In the genomic region with DNA sequence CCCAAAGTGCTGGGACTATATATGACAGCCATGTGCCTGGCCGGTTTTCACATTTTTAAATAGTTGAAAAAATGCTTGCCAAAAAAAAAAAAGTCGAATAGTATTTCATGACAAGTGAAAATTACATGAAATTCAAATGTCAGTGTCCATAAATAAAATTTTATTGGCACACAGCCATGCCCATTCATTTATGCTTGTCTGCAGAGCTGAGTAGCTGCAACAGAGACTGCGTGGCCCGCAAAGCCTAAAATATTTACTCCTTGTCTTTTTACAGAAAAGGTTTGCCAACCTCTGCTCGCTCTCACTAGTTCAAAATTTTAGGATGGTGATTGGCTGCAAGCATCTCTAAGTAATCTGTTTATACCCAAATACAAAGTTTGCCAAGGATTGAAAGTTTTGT, we compare ENCODE assay signal across 27 cellular contexts. TPM values are rescaled to one million over a fixed set of nuclear protein-coding genes. Genes with fewer than 3 reads are reported as not detected.
"Had no signal": no experiment of that assay in that cellular context is flagged by ENCODE, and none has a peak within 500 bp of the region (broad histone marks: within the 10 kb centered on the region; RNA-seq: fewer than 3 reads in every experiment).

No MANE protein-coding gene starts in this region.

- H3K4me3 ChIP-seq: ovary, sigmoid colon, upper lobe of left lung, vagina had no signal

- H3K9me3 ChIP-seq: neutrophil, ovary, sigmoid colon, upper lobe of left lung, vagina had no signal

- H3K27ac Mint-ChIP-seq: activated CD4-positive, alpha-beta memory T cell treated with anti-CD3 and anti-CD28 coated beads for 36 hours; activated CD4-positive, alpha-beta T cell treated with anti-CD3 and anti-CD28 coated beads, Interleukin-2, amount 10 ng/mL, durations not matched to agents 24 days and 14 days; activated naive CD4-positive, alpha-beta T cell treated with anti-CD3 and anti-CD28 coated beads, Interleukin-2, amount 10 ng/mL, durations not matched to agents 7 days and 5 days; activated naive CD8-positive, alpha-beta T cell treated with anti-CD3 and anti-CD28 coated beads, Interleukin-2, amount 10 ng/mL, durations not matched to agents 7 days and 5 days; activated T-helper 1 cell treated with anti-CD3 and anti-CD28 coated beads, Interleukin-12 subunit alpha, Interleukin-12 subunit beta, Interleukin-2, Interleukin-4 antibody, amounts not matched to agents 30 ng/mL and 10 ng/mL and 1 ng/mL, durations not matched to agents 14 hours and 24 hours and 36 hours; mesothelial cell of epicardium; naive B cell; nephron progenitor cell; progenitor cell of endocrine pancreas; stimulated activated effector memory CD8-positive, alpha-beta T cell treated with anti-CD3 and anti-CD28 coated beads, Interleukin-12 subunit alpha, Interleukin-12 subunit beta, amount 100 ng/mL, for 72 hours; stimulated activated naive CD8-positive, alpha-beta T cell treated with anti-CD3 and anti-CD28 coated beads, Interleukin-15, Interleukin-2, amounts not matched to agents 100 ng/mL and 50 ng/mL, for 24 hours had no signal

- H3K27ac ChIP-seq: brain microvascular endothelial cell, neutrophil, ovary, sigmoid colon, vagina had no signal

- H3K36me3 ChIP-seq: brain microvascular endothelial cell, ovary, sigmoid colon, upper lobe of left lung, vagina, WERI-Rb-1 had no signal

- H3K27me3 Mint-ChIP-seq: activated CD4-positive, alpha-beta memory T cell treated with anti-CD3 and anti-CD28 coated beads for 36 hours; activated CD4-positive, alpha-beta T cell treated with anti-CD3 and anti-CD28 coated beads, Interleukin-2, amount 10 ng/mL, durations not matched to agents 24 days and 14 days; activated naive CD8-positive, alpha-beta T cell treated with anti-CD3 and anti-CD28 coated beads, Interleukin-2, amount 10 ng/mL, durations not matched to agents 7 days and 5 days; stimulated activated naive CD8-positive, alpha-beta T cell treated with anti-CD3 and anti-CD28 coated beads, Interleukin-15, Interleukin-2, amounts not matched to agents 100 ng/mL and 50 ng/mL, for 24 hours had no signal

- H3K36me3 Mint-ChIP-seq: activated CD4-positive, alpha-beta memory T cell treated with anti-CD3 and anti-CD28 coated beads for 36 hours; activated naive CD4-positive, alpha-beta T cell treated with anti-CD3 and anti-CD28 coated beads, Interleukin-2, amount 10 ng/mL, durations not matched to agents 7 days and 5 days; mesothelial cell of epicardium; naive B cell had no signal

- ATAC-seq: esophagus mucosa; stimulated activated effector memory CD8-positive, alpha-beta T cell treated with anti-CD3 and anti-CD28 coated beads, Interleukin-12 subunit alpha, Interleukin-12 subunit beta, amount 100 ng/mL, for 72 hours had no signal

- H3K4me1 Mint-ChIP-seq: activated CD4-positive, alpha-beta T cell treated with anti-CD3 and anti-CD28 coated beads, Interleukin-2, amount 10 ng/mL, durations not matched to agents 24 days and 14 days; activated naive CD4-positive, alpha-beta T cell treated with anti-CD3 and anti-CD28 coated beads, Interleukin-2, amount 10 ng/mL, durations not matched to agents 7 days and 5 days had no signal

- H3K4me1 ChIP-seq: vagina had no signal

- H3K27me3 ChIP-seq: neutrophil, ovary, sigmoid colon, upper lobe of left lung, vagina had no signal

- H3K9me3 Mint-ChIP-seq: activated CD4-positive, alpha-beta memory T cell treated with anti-CD3 and anti-CD28 coated beads for 36 hours; activated CD4-positive, alpha-beta T cell treated with anti-CD3 and anti-CD28 coated beads, Interleukin-2, amount 10 ng/mL, durations not matched to agents 24 days and 14 days; activated naive CD4-positive, alpha-beta T cell treated with anti-CD3 and anti-CD28 coated beads, Interleukin-2, amount 10 ng/mL, durations not matched to agents 7 days and 5 days; activated naive CD8-positive, alpha-beta T cell treated with anti-CD3 and anti-CD28 coated beads, Interleukin-2, amount 10 ng/mL, durations not matched to agents 7 days and 5 days; activated T-helper 1 cell treated with anti-CD3 and anti-CD28 coated beads, Interleukin-12 subunit alpha, Interleukin-12 subunit beta, Interleukin-2, Interleukin-4 antibody, amounts not matched to agents 30 ng/mL and 10 ng/mL and 1 ng/mL, durations not matched to agents 14 hours and 24 hours and 36 hours; mesothelial cell of epicardium; naive B cell; nephron progenitor cell; stimulated activated effector memory CD8-positive, alpha-beta T cell treated with anti-CD3 and anti-CD28 coated beads, Interleukin-12 subunit alpha, Interleukin-12 subunit beta, amount 100 ng/mL, for 72 hours; stimulated activated naive CD8-positive, alpha-beta T cell treated with anti-CD3 and anti-CD28 coated beads, Interleukin-15, Interleukin-2, amounts not matched to agents 100 ng/mL and 50 ng/mL, for 24 hours had no signal

- DNase-seq: activated CD4-positive, alpha-beta memory T cell treated with anti-CD3 and anti-CD28 coated beads for 36 hours; activated CD4-positive, alpha-beta T cell treated with anti-CD3 and anti-CD28 coated beads, Interleukin-2, amount 10 ng/mL, durations not matched to agents 24 days and 14 days; activated CD4-positive, CD25-positive, alpha-beta regulatory T cell treated with anti-CD3 and anti-CD28 coated beads, Interleukin-2, amount 50 U/mL, for 72 hours; activated CD8-positive, alpha-beta memory T cell treated with anti-CD3 and anti-CD28 coated beads, Interleukin-2, amount 50 U/mL, for 4 hours; activated gamma-delta T cell; activated naive CD4-positive, alpha-beta T cell treated with anti-CD3 and anti-CD28 coated beads, Interleukin-2, amount 10 ng/mL, durations not matched to agents 7 days and 5 days; activated naive CD8-positive, alpha-beta T cell treated with anti-CD3 and anti-CD28 coated beads, Interleukin-2, amount 10 ng/mL, durations not matched to agents 7 days and 5 days; activated T-cell treated with anti-CD3 and anti-CD28 coated beads, Interleukin-2, amount 50 U/mL, for 1 hour; amniotic stem cell; central memory CD4-positive, alpha-beta T cell; foreskin fibroblast; naive B cell; nephron progenitor cell; ovary; sigmoid colon; stimulated activated CD4-positive, alpha-beta T cell treated with anti-CD3 and anti-CD28 coated beads, Interleukin-4, amount 100 ng/mL, for 24 hours; upper lobe of left lung; WERI-Rb-1 had no signal

- H3K4me3 Mint-ChIP-seq: activated CD4-positive, alpha-beta memory T cell treated with anti-CD3 and anti-CD28 coated beads for 36 hours; activated CD4-positive, alpha-beta T cell treated with anti-CD3 and anti-CD28 coated beads, Interleukin-2, amount 10 ng/mL, durations not matched to agents 24 days and 14 days; activated naive CD4-positive, alpha-beta T cell treated with anti-CD3 and anti-CD28 coated beads, Interleukin-2, amount 10 ng/mL, durations not matched to agents 7 days and 5 days; activated naive CD8-positive, alpha-beta T cell treated with anti-CD3 and anti-CD28 coated beads, Interleukin-2, amount 10 ng/mL, durations not matched to agents 7 days and 5 days; activated T-helper 1 cell treated with anti-CD3 and anti-CD28 coated beads, Interleukin-12 subunit alpha, Interleukin-12 subunit beta, Interleukin-2, Interleukin-4 antibody, amounts not matched to agents 30 ng/mL and 10 ng/mL and 1 ng/mL, durations not matched to agents 14 hours and 24 hours and 36 hours; mesothelial cell of epicardium; naive B cell; nephron progenitor cell; stimulated activated effector memory CD8-positive, alpha-beta T cell treated with anti-CD3 and anti-CD28 coated beads, Interleukin-12 subunit alpha, Interleukin-12 subunit beta, amount 100 ng/mL, for 72 hours; stimulated activated naive CD8-positive, alpha-beta T cell treated with anti-CD3 and anti-CD28 coated beads, Interleukin-15, Interleukin-2, amounts not matched to agents 100 ng/mL and 50 ng/mL, for 24 hours had no signal

RNA-seq across cellular contexts. Expression of a gene that starts 49.2 kb away (rescaled TPM):
- total RNA-seq: mesothelial cell of epicardium had no signal
